In the genomic region with DNA sequence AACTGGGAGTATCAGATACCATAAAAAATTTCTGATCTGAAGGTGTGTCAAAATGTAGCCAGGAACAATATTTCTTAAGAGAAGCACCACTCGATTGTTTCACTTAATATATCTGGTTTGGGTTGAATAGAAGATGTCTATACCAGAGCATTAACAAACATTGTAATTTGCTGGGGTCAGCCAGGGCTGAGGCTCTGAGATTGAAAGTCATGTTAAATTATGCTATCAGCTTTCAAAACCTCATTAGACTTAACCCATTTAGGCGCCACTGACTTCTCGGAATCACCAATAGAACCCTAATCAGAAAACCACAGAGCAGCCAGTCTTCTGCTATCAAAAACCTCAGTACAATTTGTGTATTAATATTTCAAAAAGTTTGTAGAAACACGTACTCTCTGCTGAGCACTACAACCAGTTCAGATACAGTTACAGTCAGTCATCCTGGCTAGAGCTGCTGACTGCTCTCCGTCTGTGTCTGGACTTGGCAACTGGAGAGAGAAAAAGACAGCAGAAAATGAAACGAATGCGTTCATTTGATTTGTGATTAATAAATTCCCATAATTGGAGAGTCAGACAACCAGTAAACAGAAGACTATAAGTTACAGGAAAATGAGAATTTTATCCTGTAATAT, we compare ENCODE assay signal across 22 cellular contexts.
DNase-seq lines count a peak whose midpoint lies in the region; ATAC-seq and TF ChIP-seq lines count a peak whose summit lies in the region.
"Had no signal": no experiment of that assay in that cellular context is flagged by ENCODE, and none has a peak within 500 bp of the region (broad histone marks: within the 10 kb centered on the region; RNA-seq: fewer than 3 reads in every experiment).

No MANE protein-coding gene starts in this region.

- no peaks in the 10 kb centered on the region for H3K36me3 ChIP-seq in BLaER1
- no peaks in the 10 kb centered on the region for H3K36me3 ChIP-seq in KMS-11 (ENCODE audit: insufficient read depth)
- H3K36me3 ChIP-seq in SK-N-SH (replicated peaks in 1 of 2; ENCODE audit: control insufficient read depth in 1 of 2, insufficient read depth in 2 of 2, low read length in 1 of 2): no peaks in the 10 kb centered on the region
- H3K36me3 ChIP-seq: adrenal gland, Peyer's patch, sigmoid colon had no signal

- peak overlapping the region; percentile 17 for H3K4me2 ChIP-seq in BLaER1
- peak overlapping the region; percentile 43; the same call in 1 of the 2 replicates for H3K4me2 ChIP-seq in KMS-11
- H3K4me2 ChIP-seq in SK-N-SH: 0 out of 2 replicates have a peak overlapping the region, but pooled peaks have one; percentile 25

- H3K9ac ChIP-seq in BLaER1 (no peak overlapping the region), KMS-11 (no peak overlapping the region), SK-N-SH (no peak overlapping the region)

- TF ChIP-seq CTCF in KMS-11 (conservative IDR thresholded peaks at IDR 0.05; ENCODE audit: low read depth, low read length) (no peak), SK-N-SH (IDR thresholded peaks at IDR 0.05) (no peak)

- H3K9me3 ChIP-seq in BLaER1: no peaks in the 10 kb centered on the region
- H3K9me3 ChIP-seq in SK-N-SH: no peaks in the 10 kb centered on the region; the same call in 1 of the 2 replicates
- H3K9me3 ChIP-seq: adrenal gland, Peyer's patch, sigmoid colon, testis had no signal

- no peak for DNase-seq in SK-N-SH
- DNase-seq in hepatic stellate cell (ENCODE audit: low spot score): peak; percentile 13
- DNase-seq in stimulated activated CD4-positive, alpha-beta T cell treated with anti-CD3 and anti-CD28 coated beads, Interleukin-1b, Interleukin-23, amount 100 ng/mL, for 48 hours: no peak
- DNase-seq: activated CD4-positive, alpha-beta memory T cell treated with anti-CD3 and anti-CD28 coated beads for 36 hours; activated CD4-positive, CD25-positive, alpha-beta regulatory T cell; activated gamma-delta T cell treated with Interleukin-2 at 50 U/mL for 16 hours; adrenal gland; CD4-positive, alpha-beta memory T cell; DMS79; dorsolateral prefrontal cortex; H7; midbrain; Peyer's patch; posterior cingulate gyrus; sigmoid colon; testis had no signal

- WGBS in SK-N-SH (ENCODE audit: low lambda C conversion rate): 7% methylated on average over 7 of the region's 7 CpGs

- H3K79me2 ChIP-seq in KMS-11 (ENCODE audit: insufficient read depth, low read depth) (no peaks in the 10 kb centered on the region), SK-N-SH (ENCODE audit: insufficient read depth) (no peaks in the 10 kb centered on the region)

- H2AFZ ChIP-seq in KMS-11 (ENCODE audit: low read depth) (peak overlapping the region; percentile 24; the same call in 1 of the 2 replicates), SK-N-SH (ENCODE audit: low read depth) (no peak overlapping the region)

- no peak for TF ChIP-seq RAD21 in SK-N-SH (IDR thresholded peaks at IDR 0.05; ENCODE audit: low read length)

- no peak for ATAC-seq in HG03039 (IDR thresholded peaks at IDR 0.05; ENCODE audit: unreplicated experiment)
- no peak for ATAC-seq in GM19023 (IDR thresholded peaks at IDR 0.05; ENCODE audit: unreplicated experiment)
- ATAC-seq: left lobe of liver; stimulated activated effector memory CD8-positive, alpha-beta T cell treated with anti-CD3 and anti-CD28 coated beads, Interleukin-12 subunit alpha, Interleukin-12 subunit beta, amount 100 ng/mL, for 72 hours had no signal

- no peaks in the 10 kb centered on the region for H3F3A ChIP-seq in SK-N-SH (replicated peaks; ENCODE audit: insufficient read depth)

- H3K27me3 ChIP-seq in BLaER1: no peaks in the 10 kb centered on the region
- no peaks in the 10 kb centered on the region for H3K27me3 ChIP-seq in KMS-11 (ENCODE audit: insufficient read depth, low read depth)
- H3K27me3 ChIP-seq in SK-N-SH (ENCODE audit: insufficient read depth): no peaks in the 10 kb centered on the region
- H3K27me3 ChIP-seq: adrenal gland, dorsolateral prefrontal cortex, Peyer's patch, sigmoid colon, testis had no signal

- no peak for TF ChIP-seq EP300 in SK-N-SH (IDR thresholded peaks at IDR 0.05; ENCODE audit: borderline replicate concordance in 1 of 2, low read depth in 1 of 2, low read length in 1 of 2)

- POLR2A ChIA-PET in SK-N-SH (lab: Yijun Ruan, JAX): no interaction called here

- CTCF ChIA-PET in SK-N-SH (lab: Yijun Ruan, JAX): no interaction called here

- H3K4me3 ChIP-seq in BLaER1: no peak overlapping the region
- no peak overlapping the region for H3K4me3 ChIP-seq in KMS-11 (IDR thresholded peaks at IDR 0.05; ENCODE audit: insufficient read depth, low read depth, low read length)
- no peak overlapping the region; a peak in 1 of 4 replicates for H3K4me3 ChIP-seq in SK-N-SH (ENCODE audit: low read depth in 2 of 2, low read length in 1 of 2)
- H3K4me3 ChIP-seq: adrenal gland, dorsolateral prefrontal cortex, Peyer's patch, sigmoid colon, testis had no signal

- no peaks in the 10 kb centered on the region for H3K9me2 ChIP-seq in SK-N-SH

- H4K20me1 ChIP-seq in BLaER1: no peaks in the 10 kb centered on the region
- H4K20me1 ChIP-seq in KMS-11 (ENCODE audit: insufficient read depth): no peaks in the 10 kb centered on the region
- no peaks in the 10 kb centered on the region for H4K20me1 ChIP-seq in SK-N-SH (ENCODE audit: insufficient read depth)

- H3K4me1 ChIP-seq in BLaER1 (peaks cover 10% of the 10 kb centered on the region), KMS-11 (ENCODE audit: low read depth, poor library complexity, severe bottlenecking) (peaks cover 18% of the 10 kb centered on the region), SK-N-SH (ENCODE audit: control insufficient read depth in 1 of 2, insufficient read depth in 2 of 2, low read depth in 1 of 2, low read length in 1 of 2) (no peaks in the 10 kb centered on the region; a peak in 1 of 4 replicates)
- H3K4me1 ChIP-seq: adrenal gland, Peyer's patch, sigmoid colon, testis had no signal

- H3K27ac ChIP-seq in BLaER1 (no peak overlapping the region), KMS-11 (no peak overlapping the region), SK-N-SH (ENCODE audit: low read depth in 2 of 2, low read length in 1 of 2) (peak overlapping the region in 1 of 2 experiments; percentile 72; a peak in 2 of 4 replicates)
- H3K27ac ChIP-seq: adrenal gland, dorsolateral prefrontal cortex, Peyer's patch, sigmoid colon, testis had no signal

TF ChIP-seq in SK-N-SH, 30 proteins besides CTCF, POLR2A, EP300 and RAD21:
- no peak for TF ChIP-seq POLR2AphosphoS5 (IDR thresholded peaks at IDR 0.05; ENCODE audit: low read depth, low read length)
